Comparison of ENCODE assay signal across 9 cellular contexts in the genomic region with DNA sequence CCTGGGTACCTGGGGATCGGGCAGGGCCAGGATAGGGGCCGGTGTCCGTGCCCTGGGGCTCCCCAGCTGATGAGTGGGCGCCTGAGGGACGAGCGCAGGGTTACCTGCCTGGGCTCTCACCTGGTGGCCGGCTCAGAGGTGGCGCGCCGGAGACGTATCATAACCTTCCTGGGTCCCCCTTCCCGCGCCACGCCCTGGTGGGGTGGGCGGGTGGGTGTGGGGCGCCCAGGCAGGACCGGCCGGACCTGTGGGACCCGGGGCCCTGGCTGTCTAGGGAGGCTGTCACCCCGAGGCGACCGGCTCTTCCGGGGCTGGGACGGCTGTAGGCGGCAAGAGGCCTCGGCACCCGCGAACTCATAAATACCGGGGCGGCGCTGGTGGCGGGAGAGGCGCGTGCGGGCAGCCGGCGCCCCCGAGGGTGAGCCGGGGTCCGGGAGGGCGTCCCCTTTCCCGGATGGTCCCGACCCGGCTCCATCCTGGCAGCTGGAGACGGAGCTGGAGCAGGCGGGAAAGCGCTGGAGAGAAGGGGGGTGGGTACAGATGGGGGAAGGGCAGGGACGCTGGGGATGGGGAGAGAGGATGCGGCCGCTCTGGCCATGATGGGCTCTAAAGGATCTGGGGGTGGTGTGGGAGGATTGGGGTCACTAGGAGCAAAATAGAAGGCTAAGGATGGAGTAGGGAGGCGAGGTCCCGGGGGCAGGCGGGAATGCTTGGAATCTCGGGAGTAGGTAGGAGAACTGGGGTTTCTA. TPM values are rescaled to one million over a fixed set of nuclear protein-coding genes. Genes with fewer than 3 reads are reported as not detected.
DNase-seq lines count a peak whose midpoint lies in the region; ATAC-seq and TF ChIP-seq lines count a peak whose summit lies in the region.
"Had no signal": no experiment of that assay in that cellular context is flagged by ENCODE, and none has a peak within 500 bp of the region (broad histone marks: within the 10 kb centered on the region; RNA-seq: fewer than 3 reads in every experiment).

A gene with protein sequence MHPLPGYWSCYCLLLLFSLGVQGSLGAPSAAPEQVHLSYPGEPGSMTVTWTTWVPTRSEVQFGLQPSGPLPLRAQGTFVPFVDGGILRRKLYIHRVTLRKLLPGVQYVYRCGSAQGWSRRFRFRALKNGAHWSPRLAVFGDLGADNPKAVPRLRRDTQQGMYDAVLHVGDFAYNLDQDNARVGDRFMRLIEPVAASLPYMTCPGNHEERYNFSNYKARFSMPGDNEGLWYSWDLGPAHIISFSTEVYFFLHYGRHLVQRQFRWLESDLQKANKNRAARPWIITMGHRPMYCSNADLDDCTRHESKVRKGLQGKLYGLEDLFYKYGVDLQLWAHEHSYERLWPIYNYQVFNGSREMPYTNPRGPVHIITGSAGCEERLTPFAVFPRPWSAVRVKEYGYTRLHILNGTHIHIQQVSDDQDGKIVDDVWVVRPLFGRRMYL (plus strand): TSS at position 386 of the 749 bp plus-strand sequence. CDS start 902 bp downstream, outside the sequence.

- peaks cover 61% of the 10 kb centered on the region for H3K27me3 ChIP-seq in HUES6 (ENCODE audit: control insufficient read depth, insufficient read depth, low read length)

- peak within 1 kb of the TSS; percentile 77 for H3K4me3 Mint-ChIP-seq in glutamatergic neuron (ENCODE audit: unreplicated experiment)

- H3K4me1 ChIP-seq in HUES6 (ENCODE audit: control insufficient read depth, insufficient read depth, low read length), result 0 out of 2 replicates have a peak, but pooled peaks cover 2% of the 10 kb centered on the region

- no peak for ATAC-seq in HG03565 (IDR thresholded peaks at IDR 0.05; ENCODE audit: unreplicated experiment)
- ATAC-seq: left cardiac atrium had no signal

- H3K27ac Mint-ChIP-seq in glutamatergic neuron (ENCODE audit: unreplicated experiment), result no peak within 1 kb of the TSS

- no peak within 1 kb of the TSS for H3K27ac ChIP-seq in HUES6 (ENCODE audit: low read depth, low read length)

- peaks cover 15% of the 10 kb centered on the region for H3K27me3 Mint-ChIP-seq in glutamatergic neuron (ENCODE audit: unreplicated experiment)

- DNase-seq in activated gamma-delta T cell (lab: John Stamatoyannopoulos, UW) (peak; percentile 21), glutamatergic neuron (no peak), DMS53 (lab: John Stamatoyannopoulos, UW) (no peak), NCI-H2196 treated with DMSO at 0.1 percent for 48 hours (lab: John Stamatoyannopoulos, UW; ENCODE audit: unreplicated experiment) (no peak), dermis blood vessel endothelial cell (no peak)
- DNase-seq in stimulated activated CD8-positive, alpha-beta memory T cell treated with anti-CD3 and anti-CD28 coated beads, Interleukin-4, amount 100 ng/mL, for 24 hours (ENCODE audit: low read depth), result peak; percentile 0
- DNase-seq: left cardiac atrium had no signal

- no peaks in the 10 kb centered on the region for H3K9me3 Mint-ChIP-seq in glutamatergic neuron (ENCODE audit: unreplicated experiment)

- H3K36me3 ChIP-seq in HUES6 (ENCODE audit: control insufficient read depth, insufficient read depth, low read length), result no peaks in the 10 kb centered on the region

- no peaks in the 10 kb centered on the region for H3K36me3 Mint-ChIP-seq in glutamatergic neuron (ENCODE audit: unreplicated experiment)

- no peak for TF ChIP-seq CTCF in glutamatergic neuron (IDR thresholded peaks at IDR 0.05; ENCODE audit: partially characterized antibody, unreplicated experiment)

- H3K4me3 ChIP-seq in HUES6 (ENCODE audit: low read depth, low read length), result peak within 1 kb of the TSS; percentile 62

- peaks cover 1% of the 10 kb centered on the region for H3K4me1 Mint-ChIP-seq in glutamatergic neuron (ENCODE audit: low read depth, unreplicated experiment)

- no peak within 1 kb of the TSS for H3K9ac ChIP-seq in HUES6 (ENCODE audit: low read length)

- H3K9me3 ChIP-seq in HUES6 (ENCODE audit: control insufficient read depth, insufficient read depth, low read depth, low read length), result no peaks in the 10 kb centered on the region

RNA-seq across cellular contexts. Expression of the gene that starts here (rescaled TPM):
- total RNA-seq in glutamatergic neuron (ENCODE audit: unreplicated experiment) (not detected), dermis blood vessel endothelial cell (0.19 TPM in 1 of 2 replicates, not detected in the other)
- total RNA-seq: left cardiac atrium had no signal

Comparison
In these comparisons a context has a peak if more than half of its experiments do, and no peak if none do; other contexts are left out.
1. DNase-seq: peak in activated gamma-delta T cell (single experiment) and stimulated activated CD8-positive, alpha-beta memory T cell treated with anti-CD3 and anti-CD28 coated beads, Interleukin-4, amount 100 ng/mL, for 24 hours (single experiment); none in glutamatergic neuron (single experiment), DMS53 (single experiment), NCI-H2196 treated with DMSO at 0.1 percent for 48 hours (single experiment) and dermis blood vessel endothelial cell (single experiment).